ENCODE assay signal across 1 cellular context in the genomic region with DNA sequence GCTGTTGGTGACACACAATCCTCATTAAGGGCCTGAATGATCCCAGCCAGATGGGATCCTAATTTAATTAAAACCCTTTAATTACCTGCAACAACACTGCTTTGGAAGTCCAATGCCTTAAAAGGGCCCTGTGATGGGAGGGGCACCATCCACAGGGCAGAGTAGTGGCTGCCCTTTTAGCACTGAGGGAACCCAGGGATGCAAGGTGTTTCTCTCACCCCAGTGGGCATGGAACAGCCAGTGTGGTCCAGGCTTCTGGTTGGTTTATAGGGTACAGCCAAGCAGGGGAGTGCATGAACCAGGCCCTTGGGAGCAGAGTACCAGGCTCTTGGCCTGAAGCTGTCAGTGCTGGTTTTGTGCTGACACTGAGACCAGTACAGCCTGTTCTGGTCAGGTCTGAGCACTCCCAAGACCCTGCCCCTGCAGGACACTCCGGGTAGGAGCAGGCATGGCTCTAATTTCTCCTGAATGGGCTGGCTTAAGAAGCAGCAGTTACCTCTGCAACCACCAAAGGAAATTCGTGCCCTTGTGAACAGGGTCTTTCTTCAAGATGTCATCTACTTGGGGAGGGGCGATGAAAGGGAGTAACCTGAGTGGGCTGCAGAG.
TF ChIP-seq lines count a peak whose summit lies in the region.

No MANE protein-coding gene starts in this region.

TF ChIP-seq in GM23338, 12 proteins besides CTCF, POLR2A, EP300 and RAD21 (continued from another document):
- TF ChIP-seq, protein P1, sequence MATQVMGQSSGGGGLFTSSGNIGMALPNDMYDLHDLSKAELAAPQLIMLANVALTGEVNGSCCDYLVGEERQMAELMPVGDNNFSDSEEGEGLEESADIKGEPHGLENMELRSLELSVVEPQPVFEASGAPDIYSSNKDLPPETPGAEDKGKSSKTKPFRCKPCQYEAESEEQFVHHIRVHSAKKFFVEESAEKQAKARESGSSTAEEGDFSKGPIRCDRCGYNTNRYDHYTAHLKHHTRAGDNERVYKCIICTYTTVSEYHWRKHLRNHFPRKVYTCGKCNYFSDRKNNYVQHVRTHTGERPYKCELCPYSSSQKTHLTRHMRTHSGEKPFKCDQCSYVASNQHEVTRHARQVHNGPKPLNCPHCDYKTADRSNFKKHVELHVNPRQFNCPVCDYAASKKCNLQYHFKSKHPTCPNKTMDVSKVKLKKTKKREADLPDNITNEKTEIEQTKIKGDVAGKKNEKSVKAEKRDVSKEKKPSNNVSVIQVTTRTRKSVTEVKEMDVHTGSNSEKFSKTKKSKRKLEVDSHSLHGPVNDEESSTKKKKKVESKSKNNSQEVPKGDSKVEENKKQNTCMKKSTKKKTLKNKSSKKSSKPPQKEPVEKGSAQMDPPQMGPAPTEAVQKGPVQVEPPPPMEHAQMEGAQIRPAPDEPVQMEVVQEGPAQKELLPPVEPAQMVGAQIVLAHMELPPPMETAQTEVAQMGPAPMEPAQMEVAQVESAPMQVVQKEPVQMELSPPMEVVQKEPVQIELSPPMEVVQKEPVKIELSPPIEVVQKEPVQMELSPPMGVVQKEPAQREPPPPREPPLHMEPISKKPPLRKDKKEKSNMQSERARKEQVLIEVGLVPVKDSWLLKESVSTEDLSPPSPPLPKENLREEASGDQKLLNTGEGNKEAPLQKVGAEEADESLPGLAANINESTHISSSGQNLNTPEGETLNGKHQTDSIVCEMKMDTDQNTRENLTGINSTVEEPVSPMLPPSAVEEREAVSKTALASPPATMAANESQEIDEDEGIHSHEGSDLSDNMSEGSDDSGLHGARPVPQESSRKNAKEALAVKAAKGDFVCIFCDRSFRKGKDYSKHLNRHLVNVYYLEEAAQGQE (IDR thresholded peaks at IDR 0.05; ENCODE audit: unreplicated experiment), result no peak
- TF ChIP-seq ZNF331 (CRISPR knock-in tag; IDR thresholded peaks at IDR 0.05; ENCODE audit: low read depth), result no peak
- no peak for TF ChIP-seq EZH2 (IDR thresholded peaks at IDR 0.05; ENCODE audit: low read depth, unreplicated experiment)
- TF ChIP-seq EZH2phosphoT487 (IDR thresholded peaks at IDR 0.05; ENCODE audit: unreplicated experiment), result no peak
- TF ChIP-seq, protein P2, sequence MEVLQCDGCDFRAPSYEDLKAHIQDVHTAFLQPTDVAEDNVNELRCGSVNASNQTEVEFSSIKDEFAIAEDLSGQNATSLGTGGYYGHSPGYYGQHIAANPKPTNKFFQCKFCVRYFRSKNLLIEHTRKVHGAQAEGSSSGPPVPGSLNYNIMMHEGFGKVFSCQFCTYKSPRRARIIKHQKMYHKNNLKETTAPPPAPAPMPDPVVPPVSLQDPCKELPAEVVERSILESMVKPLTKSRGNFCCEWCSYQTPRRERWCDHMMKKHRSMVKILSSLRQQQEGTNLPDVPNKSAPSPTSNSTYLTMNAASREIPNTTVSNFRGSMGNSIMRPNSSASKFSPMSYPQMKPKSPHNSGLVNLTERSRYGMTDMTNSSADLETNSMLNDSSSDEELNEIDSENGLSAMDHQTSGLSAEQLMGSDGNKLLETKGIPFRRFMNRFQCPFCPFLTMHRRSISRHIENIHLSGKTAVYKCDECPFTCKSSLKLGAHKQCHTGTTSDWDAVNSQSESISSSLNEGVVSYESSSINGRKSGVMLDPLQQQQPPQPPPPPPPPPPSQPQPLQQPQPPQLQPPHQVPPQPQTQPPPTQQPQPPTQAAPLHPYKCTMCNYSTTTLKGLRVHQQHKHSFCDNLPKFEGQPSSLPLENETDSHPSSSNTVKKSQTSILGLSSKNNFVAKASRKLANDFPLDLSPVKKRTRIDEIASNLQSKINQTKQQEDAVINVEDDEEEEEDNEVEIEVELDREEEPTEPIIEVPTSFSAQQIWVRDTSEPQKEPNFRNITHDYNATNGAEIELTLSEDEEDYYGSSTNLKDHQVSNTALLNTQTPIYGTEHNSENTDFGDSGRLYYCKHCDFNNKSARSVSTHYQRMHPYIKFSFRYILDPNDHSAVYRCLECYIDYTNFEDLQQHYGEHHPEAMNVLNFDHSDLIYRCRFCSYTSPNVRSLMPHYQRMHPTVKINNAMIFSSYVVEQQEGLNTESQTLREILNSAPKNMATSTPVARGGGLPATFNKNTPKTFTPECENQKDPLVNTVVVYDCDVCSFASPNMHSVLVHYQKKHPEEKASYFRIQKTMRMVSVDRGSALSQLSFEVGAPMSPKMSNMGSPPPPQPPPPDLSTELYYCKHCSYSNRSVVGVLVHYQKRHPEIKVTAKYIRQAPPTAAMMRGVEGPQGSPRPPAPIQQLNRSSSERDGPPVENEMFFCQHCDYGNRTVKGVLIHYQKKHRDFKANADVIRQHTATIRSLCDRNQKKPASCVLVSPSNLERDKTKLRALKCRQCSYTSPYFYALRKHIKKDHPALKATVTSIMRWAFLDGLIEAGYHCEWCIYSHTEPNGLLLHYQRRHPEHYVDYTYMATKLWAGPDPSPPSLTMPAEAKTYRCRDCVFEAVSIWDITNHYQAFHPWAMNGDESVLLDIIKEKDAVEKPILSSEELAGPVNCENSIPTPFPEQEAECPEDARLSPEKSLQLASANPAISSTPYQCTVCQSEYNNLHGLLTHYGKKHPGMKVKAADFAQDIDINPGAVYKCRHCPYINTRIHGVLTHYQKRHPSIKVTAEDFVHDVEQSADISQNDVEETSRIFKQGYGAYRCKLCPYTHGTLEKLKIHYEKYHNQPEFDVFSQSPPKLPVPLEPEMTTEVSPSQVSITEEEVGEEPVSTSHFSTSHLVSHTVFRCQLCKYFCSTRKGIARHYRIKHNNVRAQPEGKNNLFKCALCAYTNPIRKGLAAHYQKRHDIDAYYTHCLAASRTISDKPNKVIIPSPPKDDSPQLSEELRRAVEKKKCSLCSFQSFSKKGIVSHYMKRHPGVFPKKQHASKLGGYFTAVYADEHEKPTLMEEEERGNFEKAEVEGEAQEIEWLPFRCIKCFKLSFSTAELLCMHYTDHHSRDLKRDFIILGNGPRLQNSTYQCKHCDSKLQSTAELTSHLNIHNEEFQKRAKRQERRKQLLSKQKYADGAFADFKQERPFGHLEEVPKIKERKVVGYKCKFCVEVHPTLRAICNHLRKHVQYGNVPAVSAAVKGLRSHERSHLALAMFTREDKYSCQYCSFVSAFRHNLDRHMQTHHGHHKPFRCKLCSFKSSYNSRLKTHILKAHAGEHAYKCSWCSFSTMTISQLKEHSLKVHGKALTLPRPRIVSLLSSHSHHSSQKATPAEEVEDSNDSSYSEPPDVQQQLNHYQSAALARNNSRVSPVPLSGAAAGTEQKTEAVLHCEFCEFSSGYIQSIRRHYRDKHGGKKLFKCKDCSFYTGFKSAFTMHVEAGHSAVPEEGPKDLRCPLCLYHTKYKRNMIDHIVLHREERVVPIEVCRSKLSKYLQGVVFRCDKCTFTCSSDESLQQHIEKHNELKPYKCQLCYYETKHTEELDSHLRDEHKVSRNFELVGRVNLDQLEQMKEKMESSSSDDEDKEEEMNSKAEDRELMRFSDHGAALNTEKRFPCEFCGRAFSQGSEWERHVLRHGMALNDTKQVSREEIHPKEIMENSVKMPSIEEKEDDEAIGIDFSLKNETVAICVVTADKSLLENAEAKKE (CRISPR knock-in tag; IDR thresholded peaks at IDR 0.05), result no peak
- TF ChIP-seq NANOG (IDR thresholded peaks at IDR 0.05; ENCODE audit: borderline replicate concordance), result no peak
- TF ChIP-seq STAT1 (IDR thresholded peaks at IDR 0.05; ENCODE audit: unreplicated experiment), result no peak
- TF ChIP-seq CREB1 (CRISPR knock-in tag; IDR thresholded peaks at IDR 0.05; ENCODE audit: low read depth), result no peak
- TF ChIP-seq ZNF114 (CRISPR knock-in tag; IDR thresholded peaks at IDR 0.05), result no peak
TF ChIP-seq in GM23338: peak in this region for 0.
